ENCODE assay signal across 18 cellular contexts in the genomic region with DNA sequence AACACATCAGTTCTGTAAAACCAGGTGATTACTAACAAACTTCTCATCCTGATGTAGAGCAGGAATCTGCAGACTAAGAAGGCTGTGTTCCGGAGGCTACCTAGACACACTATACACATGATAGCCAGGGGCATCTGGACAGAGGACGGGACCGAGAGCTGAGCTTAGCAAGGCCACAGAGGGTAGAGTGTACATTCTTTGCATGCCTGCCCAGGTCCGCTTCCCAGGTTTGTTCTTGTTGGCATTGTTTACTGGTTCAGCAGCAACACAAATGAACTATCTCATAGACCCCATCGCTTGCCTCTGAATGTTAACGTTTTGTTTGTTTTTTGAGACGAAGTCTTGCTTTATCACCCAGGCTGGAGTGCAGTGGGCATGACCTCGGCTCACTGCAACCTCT. TPM values are rescaled to one million over a fixed set of nuclear protein-coding genes. Genes with fewer than 3 reads are reported as not detected.
DNase-seq lines count a peak whose midpoint lies in the region; ATAC-seq and TF ChIP-seq lines count a peak whose summit lies in the region.
"Had no signal": no experiment of that assay in that cellular context is flagged by ENCODE, and none has a peak within 500 bp of the region (broad histone marks: within the 10 kb centered on the region; RNA-seq: fewer than 3 reads in every experiment).

No MANE protein-coding gene starts in this region.

- H3K9ac ChIP-seq in endodermal cell (ENCODE audit: extremely low read depth, low read length, poor library complexity, severe bottlenecking), result no peak overlapping the region

- H3K9me3 Mint-ChIP-seq in endodermal cell, result no peaks in the 10 kb centered on the region
- H3K9me3 Mint-ChIP-seq in stimulated activated memory B cell treated with anti-CD40 and anti-IgM and Interleukin-4, amounts not matched to agents 10 μg/mL and 1 μg/mL and 100 μg/mL, for 72 hours, result no peaks in the 10 kb centered on the region
- H3K9me3 Mint-ChIP-seq: CD14-positive monocyte; CD8-positive, alpha-beta T cell; GM23338 had no signal

- no peak overlapping the region for H3K4me3 Mint-ChIP-seq in endodermal cell
- no peak overlapping the region for H3K4me3 Mint-ChIP-seq in stimulated activated memory B cell treated with anti-CD40 and anti-IgM and Interleukin-4, amounts not matched to agents 10 μg/mL and 1 μg/mL and 100 μg/mL, for 72 hours
- H3K4me3 Mint-ChIP-seq: CD14-positive monocyte; CD8-positive, alpha-beta T cell; GM23338 had no signal

- H3K4me2 ChIP-seq in osteoblast (ENCODE audit: insufficient read depth, low read length), result no peak overlapping the region
- H3K4me2 ChIP-seq: GM23338 had no signal

- H2AFZ ChIP-seq in osteoblast (ENCODE audit: low read length), result no peak overlapping the region
- H2AFZ ChIP-seq: GM23338 had no signal

- no peak for TF ChIP-seq CTCF in left ventricle myocardium inferior (IDR thresholded peaks at IDR 0.05; ENCODE audit: borderline replicate concordance)
- no peak for TF ChIP-seq CTCF in endodermal cell (conservative IDR thresholded peaks at IDR 0.05)
- TF ChIP-seq CTCF in osteoblast (IDR thresholded peaks at IDR 0.05; ENCODE audit: extremely low read depth, low read depth, low read length), result no peak
- no peak for TF ChIP-seq CTCF in spleen (IDR thresholded peaks at IDR 0.05 in 8 of 11, conservative IDR thresholded peaks at IDR 0.05 in 3 of 11)

- peak; percentile 9 for DNase-seq in cardiac septum (ENCODE audit: low spot score)
- DNase-seq in left ventricle myocardium inferior, result no peak
- no peak for DNase-seq in endodermal cell
- peak; percentile 23 for DNase-seq in osteoblast (ENCODE audit: insufficient read length, low spot score, missing footprints)
- peak; percentile 40 for DNase-seq in spleen
- no peak for DNase-seq in activated T-cell treated with anti-CD3 and anti-CD28 coated beads, Interleukin-2, amount 50 U/mL, for 1 hour
- DNase-seq in NCI-H146 (lab: John Stamatoyannopoulos, UW), result no peak
- DNase-seq: CD8-positive, alpha-beta T cell; COR-L47; DMS153; DMS79 treated with DMSO at 0.1 percent for 48 hours; EL; GDM1; H7 had no signal

- intact Hi-C loops in cardiac septum (cut with DNase I) (loop anchor here (5.0 kb wide), 1 partner anchor 54 kb away; no protein-coding TSS in a partner anchor), left ventricle myocardium inferior (cut with micrococcal nuclease) (no loop called here), spleen (cut with DNase I; ENCODE audit: low total_unique reads) (no loop called here)

- H3K27me3 ChIP-seq in left ventricle myocardium inferior (ENCODE audit: low read depth) (no peaks in the 10 kb centered on the region), endodermal cell (ENCODE audit: control insufficient read depth, insufficient read depth, low read length, poor library complexity, severe bottlenecking) (no peaks in the 10 kb centered on the region), osteoblast (ENCODE audit: insufficient read depth, low read length) (no peaks in the 10 kb centered on the region), spleen (replicated peaks in 1 of 7) (no peaks in the 10 kb centered on the region)

- TF ChIP-seq POLR2A in spleen (IDR thresholded peaks at IDR 0.05), result no peak

- peaks cover 10% of the 10 kb centered on the region for H3K4me1 ChIP-seq in left ventricle myocardium inferior
- H3K4me1 ChIP-seq in endodermal cell (ENCODE audit: control insufficient read depth, insufficient read depth, low read length), result no peaks in the 10 kb centered on the region
- no peaks in the 10 kb centered on the region for H3K4me1 ChIP-seq in osteoblast (ENCODE audit: insufficient read depth, low read length)
- peaks cover 0 to 7% (median 4%) of the 10 kb centered on the region in 6 donors for H3K4me1 ChIP-seq in spleen

- H3K27ac Mint-ChIP-seq in endodermal cell, result peak overlapping the region; percentile 53
- H3K27ac Mint-ChIP-seq in stimulated activated memory B cell treated with anti-CD40 and anti-IgM and Interleukin-4, amounts not matched to agents 10 μg/mL and 1 μg/mL and 100 μg/mL, for 72 hours, result no peak overlapping the region
- H3K27ac Mint-ChIP-seq: CD8-positive, alpha-beta T cell; GM23338 had no signal

- no peaks in the 10 kb centered on the region for H3K79me2 ChIP-seq in osteoblast (ENCODE audit: insufficient read depth, low read length)

- peaks cover 40% of the 10 kb centered on the region for H3K36me3 Mint-ChIP-seq in endodermal cell (ENCODE audit: low read depth)
- H3K36me3 Mint-ChIP-seq in stimulated activated memory B cell treated with anti-CD40 and anti-IgM and Interleukin-4, amounts not matched to agents 10 μg/mL and 1 μg/mL and 100 μg/mL, for 72 hours, result peaks cover 7% of the 10 kb centered on the region

- WGBS in endodermal cell (ENCODE audit: insufficient coverage in 1 of 2, insufficient read length in 1 of 2), 2 experiments, result 81 to 92% methylated on average over 6 to 8 of the region's 8 CpGs
- WGBS in spleen, 5 donors, result 87 to 91% (median 91%) methylated on average over 8 of the region's 8 CpGs

- H3K27ac ChIP-seq in left ventricle myocardium inferior (replicated peaks) (no peak overlapping the region), endodermal cell (ENCODE audit: low read depth, low read length) (no peak overlapping the region), osteoblast (ENCODE audit: low read depth, low read length) (no peak overlapping the region), spleen (no peak overlapping the region)
- H3K27ac ChIP-seq: 22Rv1 had no signal

- ATAC-seq in stimulated activated memory B cell treated with anti-CD40 and anti-IgM and Interleukin-4, amounts not matched to agents 10 μg/mL and 1 μg/mL and 100 μg/mL, for 72 hours, result no peak
- ATAC-seq: CD8-positive, alpha-beta T cell; GM23338 had no signal

- H3K4me3 ChIP-seq in left ventricle myocardium inferior (no peak overlapping the region), endodermal cell (ENCODE audit: low read length) (no peak overlapping the region), osteoblast (ENCODE audit: insufficient read depth, low read length) (no peak overlapping the region), spleen (no peak overlapping the region)
- H3K4me3 ChIP-seq: GM23338 had no signal

- no peaks in the 10 kb centered on the region for H4K20me1 ChIP-seq in osteoblast (ENCODE audit: insufficient read depth, low read length)

- H3K9me3 ChIP-seq in left ventricle myocardium inferior (replicated peaks) (no peaks in the 10 kb centered on the region), endodermal cell (ENCODE audit: control insufficient read depth, low read length) (no peaks in the 10 kb centered on the region), osteoblast (ENCODE audit: low read depth, low read length) (no peaks in the 10 kb centered on the region), spleen (no peaks in the 10 kb centered on the region)

- H3K4me1 Mint-ChIP-seq in endodermal cell, result peaks cover 6% of the 10 kb centered on the region
- no peaks in the 10 kb centered on the region for H3K4me1 Mint-ChIP-seq in stimulated activated memory B cell treated with anti-CD40 and anti-IgM and Interleukin-4, amounts not matched to agents 10 μg/mL and 1 μg/mL and 100 μg/mL, for 72 hours

- H3K36me3 ChIP-seq in left ventricle myocardium inferior, result peaks cover 25% of the 10 kb centered on the region
- peaks cover 34% of the 10 kb centered on the region for H3K36me3 ChIP-seq in endodermal cell (ENCODE audit: control insufficient read depth, insufficient read depth, low read length)
- peaks cover 38% of the 10 kb centered on the region for H3K36me3 ChIP-seq in osteoblast (ENCODE audit: insufficient read depth, low read length)
- H3K36me3 ChIP-seq in spleen, result peaks cover 0 to 49% (median 28%) of the 10 kb centered on the region in 6 donors

- H3K27me3 Mint-ChIP-seq in endodermal cell (ENCODE audit: insufficient read depth), result peaks cover 2% of the 10 kb centered on the region
- no peaks in the 10 kb centered on the region for H3K27me3 Mint-ChIP-seq in stimulated activated memory B cell treated with anti-CD40 and anti-IgM and Interleukin-4, amounts not matched to agents 10 μg/mL and 1 μg/mL and 100 μg/mL, for 72 hours

RNA-seq across cellular contexts. Expression of a gene that starts 17.7 kb away (rescaled TPM):
- 23.9 TPM for total RNA-seq in cardiac septum
- 6.7 TPM for total RNA-seq in left ventricle myocardium inferior
- total RNA-seq in endodermal cell, result 10 to 100 TPM; 35.7 to 82.5 TPM
- 18.6 TPM for polyA plus RNA-seq in endodermal cell (2013, experiment 1 of 2)
- polyA plus RNA-seq in endodermal cell (2013, experiment 2 of 2), result 17.4 TPM
- total RNA-seq in osteoblast, result 15.2 and 16.2 TPM in 2 replicates
- total RNA-seq in spleen, result 10 to 100 TPM; 14.2 to 24.2 (median 20.4) TPM
- polyA plus RNA-seq in spleen, result 10 to 100 TPM in 1 of 3 donors, 1 to 10 TPM in 2; 5.1 to 11.7 (median 5.3) TPM
- total RNA-seq: CD8-positive, alpha-beta T cell had no signal
- polyA plus RNA-seq: CD14-positive monocyte had no signal

RNA-seq across cellular contexts. Expression of a gene that starts 50.8 kb away (rescaled TPM):
- total RNA-seq in cardiac septum, result 6.2 TPM
- total RNA-seq in left ventricle myocardium inferior, result 4.8 TPM
- total RNA-seq in endodermal cell, result 10 to 100 TPM; 28.1 to 47.9 TPM
- polyA plus RNA-seq in endodermal cell (2013, experiment 1 of 2), result 34.8 TPM
- 32.3 TPM for polyA plus RNA-seq in endodermal cell (2013, experiment 2 of 2)
- 39.8 and 43.4 TPM in 2 replicates for total RNA-seq in osteoblast
- total RNA-seq in spleen, result 10 to 100 TPM in 6 of 7 donors, 1 to 10 TPM in 1; 9.6 to 15.7 (median 13.4) TPM
- 1 to 10 TPM; 3.5 to 6.8 (median 4.7) TPM for polyA plus RNA-seq in spleen

Comparison
In these comparisons a context has a peak if more than half of its experiments do, and no peak if none do; other contexts are left out.
1. DNase-seq: peak in cardiac septum (single experiment), osteoblast (single experiment) and spleen (single experiment); none in left ventricle myocardium inferior (single experiment), endodermal cell (single experiment), activated T-cell treated with anti-CD3 and anti-CD28 coated beads, Interleukin-2, amount 50 U/mL, for 1 hour (single experiment) and NCI-H146 (single experiment).